ENCODE assay signal across 1 cellular context in genomic region chr4:11106769-11107168, GRCh38.
TF ChIP-seq lines count a peak whose summit lies in the region.

No MANE protein-coding gene starts in this region.

TF ChIP-seq in HepG2, 621 proteins besides CTCF, POLR2A, EP300 and RAD21 (continued from another document):
- TF ChIP-seq, protein P1, sequence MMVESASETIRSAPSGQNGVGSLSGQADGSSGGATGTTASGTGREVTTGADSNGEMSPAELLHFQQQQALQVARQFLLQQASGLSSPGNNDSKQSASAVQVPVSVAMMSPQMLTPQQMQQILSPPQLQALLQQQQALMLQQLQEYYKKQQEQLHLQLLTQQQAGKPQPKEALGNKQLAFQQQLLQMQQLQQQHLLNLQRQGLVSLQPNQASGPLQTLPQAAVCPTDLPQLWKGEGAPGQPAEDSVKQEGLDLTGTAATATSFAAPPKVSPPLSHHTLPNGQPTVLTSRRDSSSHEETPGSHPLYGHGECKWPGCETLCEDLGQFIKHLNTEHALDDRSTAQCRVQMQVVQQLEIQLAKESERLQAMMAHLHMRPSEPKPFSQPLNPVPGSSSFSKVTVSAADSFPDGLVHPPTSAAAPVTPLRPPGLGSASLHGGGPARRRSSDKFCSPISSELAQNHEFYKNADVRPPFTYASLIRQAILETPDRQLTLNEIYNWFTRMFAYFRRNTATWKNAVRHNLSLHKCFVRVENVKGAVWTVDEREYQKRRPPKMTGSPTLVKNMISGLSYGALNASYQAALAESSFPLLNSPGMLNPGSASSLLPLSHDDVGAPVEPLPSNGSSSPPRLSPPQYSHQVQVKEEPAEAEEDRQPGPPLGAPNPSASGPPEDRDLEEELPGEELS (CRISPR knock-in tag; IDR thresholded peaks at IDR 0.05), result no peak
- TF ChIP-seq SIX4 (CRISPR knock-in tag; IDR thresholded peaks at IDR 0.05) (no peak), ZNF629 (CRISPR knock-in tag; conservative IDR thresholded peaks at IDR 0.05) (no peak), FLYWCH1 (CRISPR knock-in tag; IDR thresholded peaks at IDR 0.05) (no peak), HOXA3 (CRISPR knock-in tag; IDR thresholded peaks at IDR 0.05) (no peak), ZNF432 (CRISPR knock-in tag; IDR thresholded peaks at IDR 0.05; ENCODE audit: borderline replicate concordance) (no peak), ZC3H4 (CRISPR knock-in tag; IDR thresholded peaks at IDR 0.05; ENCODE audit: borderline replicate concordance) (no peak), ASH2L (IDR thresholded peaks at IDR 0.05; ENCODE audit: insufficient read length, low read depth, low read length) (no peak), ZNF816 (CRISPR knock-in tag; IDR thresholded peaks at IDR 0.05; ENCODE audit: borderline replicate concordance) (no peak), ZMYM3 (CRISPR knock-in tag; IDR thresholded peaks at IDR 0.05) (no peak), SP1 (IDR thresholded peaks at IDR 0.05) (no peak), SP1 (CRISPR knock-in tag; IDR thresholded peaks at IDR 0.05) (no peak), ZNF709 (CRISPR knock-in tag; IDR thresholded peaks at IDR 0.05) (no peak), ZBTB25 (CRISPR knock-in tag; IDR thresholded peaks at IDR 0.05) (no peak), ZNF567 (CRISPR knock-in tag; IDR thresholded peaks at IDR 0.05; ENCODE audit: borderline replicate concordance) (no peak), ZNF234 (CRISPR knock-in tag; conservative IDR thresholded peaks at IDR 0.05) (no peak)
TF ChIP-seq in HepG2: peak in this region for 0.
